ENCODE assay signal across 17 cellular contexts in the genomic region with DNA sequence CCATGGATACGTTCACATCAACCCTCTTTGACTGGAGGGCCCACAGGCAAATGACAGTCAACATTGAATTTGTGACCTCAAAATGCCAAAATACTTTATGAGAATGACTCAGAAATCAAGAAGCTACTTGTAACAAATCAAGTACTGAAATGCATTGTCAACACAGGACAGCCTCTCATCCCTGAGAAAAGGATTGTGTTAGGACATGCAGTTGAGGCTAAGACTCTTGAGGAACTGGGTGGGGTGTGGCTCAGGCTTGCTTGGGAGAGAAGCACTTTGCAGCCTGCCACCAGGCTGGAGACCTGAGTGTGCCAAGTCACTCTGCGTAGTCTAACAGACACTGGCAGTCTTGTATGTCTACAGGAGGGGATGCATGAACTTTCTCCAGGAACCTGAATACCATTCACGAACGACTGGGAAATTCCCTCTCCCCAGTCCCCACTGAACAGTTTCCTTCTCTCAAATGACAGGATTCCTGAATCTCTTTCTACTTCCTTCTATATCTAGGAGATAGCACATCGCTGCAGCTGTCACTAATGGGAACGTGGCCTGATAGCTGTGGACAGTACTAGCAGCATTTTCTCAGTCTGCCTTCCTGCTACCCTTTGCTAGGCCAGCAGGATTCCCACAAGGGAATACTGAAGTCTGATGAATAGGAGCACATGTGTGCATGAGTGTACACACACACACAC. TPM values are rescaled to one million over a fixed set of nuclear protein-coding genes. Genes with fewer than 3 reads are reported as not detected.
A peak's percentile ranks its signal among the peaks of the same experiment; 100 is the strongest.
DNase-seq lines count a peak whose midpoint lies in the region; ATAC-seq and TF ChIP-seq lines count a peak whose summit lies in the region.
"Had no signal": no experiment of that assay in that cellular context is flagged by ENCODE, and none has a peak within 500 bp of the region (broad histone marks: within the 10 kb centered on the region; RNA-seq: fewer than 3 reads in every experiment).

No MANE protein-coding gene starts in this region.

- ATAC-seq in RWPE2 (ENCODE audit: low read depth) = peak; percentile 60
- ATAC-seq in esophagus mucosa = peak; percentile 96
- no peak for ATAC-seq in HG02678 (IDR thresholded peaks at IDR 0.05; ENCODE audit: unreplicated experiment)

- H3K36me3 ChIP-seq in RWPE2 (ENCODE audit: low read depth) (no peaks in the 10 kb centered on the region), osteoblast (ENCODE audit: insufficient read depth, low read length) (no peaks in the 10 kb centered on the region)
- H3K36me3 ChIP-seq: HAP-1 had no signal

- H3K4me2 ChIP-seq in osteoblast (ENCODE audit: insufficient read depth, low read length) = no peak overlapping the region

- no peak overlapping the region for H3K27ac ChIP-seq in RWPE2 (ENCODE audit: poor library complexity, severe bottlenecking)
- H3K27ac ChIP-seq in osteoblast (ENCODE audit: low read depth, low read length) = no peak overlapping the region
- H3K27ac ChIP-seq in substantia nigra (ENCODE audit: low read depth, low read length, poor library complexity, severe bottlenecking) = no peak overlapping the region

- H3K4me1 ChIP-seq in RWPE2 (ENCODE audit: insufficient read depth, poor library complexity, severe bottlenecking) = peaks cover 4% of the 10 kb centered on the region
- peaks cover 6% of the 10 kb centered on the region for H3K4me1 ChIP-seq in osteoblast (ENCODE audit: insufficient read depth, low read length)

- TF ChIP-seq CTCF in RWPE2 (IDR thresholded peaks at IDR 0.05; ENCODE audit: poor library complexity, severe bottlenecking) (no peak), osteoblast (IDR thresholded peaks at IDR 0.05; ENCODE audit: extremely low read depth, low read depth, low read length) (no peak)

- DNase-seq in HPDE6-E6E7 (ENCODE audit: extremely low spot score) (peak; percentile 77), RWPE2 (ENCODE audit: low spot score) (no peak), osteoblast (ENCODE audit: insufficient read length, low spot score, missing footprints) (peak; percentile 63), AML-193 (lab: John Stamatoyannopoulos, UW) (no peak), hippocampal formation (lab: John Stamatoyannopoulos, UW) (no peak), substantia nigra (lab: John Stamatoyannopoulos, UW) (no peak)
- DNase-seq: DMS79, IMR-90, Kasumi-1, NCI-H1436 treated with DMSO at 0.1 percent for 48 hours, NCI-H2081 treated with DMSO at 0.1 percent for 48 hours, NCI-H345, NCI-H748 treated with DMSO at 0.1 percent for 48 hours, SHP77 had no signal

- no peak overlapping the region for H3K4me3 ChIP-seq in RWPE2 (ENCODE audit: severe bottlenecking)
- no peak overlapping the region for H3K4me3 ChIP-seq in osteoblast (ENCODE audit: insufficient read depth, low read length)
- H3K4me3 ChIP-seq: HAP-1 had no signal

- H4K20me1 ChIP-seq in osteoblast (ENCODE audit: insufficient read depth, low read length) = peaks cover 5% of the 10 kb centered on the region

- H3K9me3 ChIP-seq in RWPE2 (ENCODE audit: severe bottlenecking) = peaks cover 2% of the 10 kb centered on the region
- no peaks in the 10 kb centered on the region for H3K9me3 ChIP-seq in osteoblast (ENCODE audit: low read depth, low read length)
- H3K9me3 ChIP-seq: HAP-1 had no signal

- no peaks in the 10 kb centered on the region for H3K27me3 ChIP-seq in RWPE2 (ENCODE audit: insufficient read depth, poor library complexity, severe bottlenecking)
- peaks cover 13% of the 10 kb centered on the region for H3K27me3 ChIP-seq in osteoblast (ENCODE audit: insufficient read depth, low read length)

- H3K79me2 ChIP-seq in osteoblast (ENCODE audit: insufficient read depth, low read length) = no peaks in the 10 kb centered on the region

- no peak overlapping the region for H2AFZ ChIP-seq in osteoblast (ENCODE audit: low read length)

RNA-seq across cellular contexts. Expression of gene SMO, which starts 3.3 kb away (rescaled TPM):
- 7.1 TPM for total RNA-seq in esophagus mucosa
- 19.9 and 23.9 TPM in 2 replicates for total RNA-seq in osteoblast

RNA-seq across cellular contexts. Expression of gene AHCYL2, which starts 39.7 kb away (rescaled TPM):
- 25.9 TPM for total RNA-seq in esophagus mucosa
- total RNA-seq in osteoblast = 10.1 and 11.2 TPM in 2 replicates

RNA-seq across cellular contexts. Expression of gene TSPAN33, which starts 40.6 kb away (rescaled TPM):
- total RNA-seq in esophagus mucosa (1.6 TPM), osteoblast (under 0.01 and 0.36 TPM in 2 replicates)

Comparison
In these comparisons a context has a peak if more than half of its experiments do, and no peak if none do; other contexts are left out.
1. DNase-seq: peak in HPDE6-E6E7 (single experiment) and osteoblast (single experiment); none in RWPE2 (single experiment), AML-193 (0 of 2), hippocampal formation (0 of 2) and substantia nigra (0 of 49).